ENCODE assay signal across 24 cellular contexts in the genomic region with DNA sequence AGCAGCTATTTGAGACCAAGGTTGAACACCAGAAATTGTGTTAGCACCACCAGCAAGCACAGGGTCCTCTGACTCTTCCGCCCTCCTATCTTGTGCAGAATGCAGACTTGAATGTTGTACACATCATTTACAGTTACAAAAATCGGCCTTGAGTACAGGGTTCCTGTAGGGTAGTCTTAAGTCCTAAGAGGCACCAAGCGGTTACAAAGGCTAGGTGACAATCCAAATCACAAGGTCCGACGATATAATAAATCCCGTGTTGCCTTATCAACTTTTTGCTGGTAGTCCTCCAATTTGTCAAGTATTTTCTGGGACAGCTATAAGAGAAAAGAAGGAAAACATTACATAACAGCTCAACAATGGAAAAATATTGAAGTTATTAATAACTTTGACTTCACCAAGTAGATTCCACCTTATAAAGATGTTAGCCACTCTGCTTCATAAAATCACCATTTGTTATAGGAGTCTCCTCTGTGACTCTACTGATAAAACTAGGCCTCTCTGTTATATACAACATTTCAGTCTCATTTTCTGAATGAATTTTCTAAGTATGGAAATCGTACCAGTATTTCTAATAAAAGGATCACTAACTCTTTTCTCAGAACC.
"Had no signal": no experiment of that assay in that cellular context is flagged by ENCODE, and none has a peak within 500 bp of the region (broad histone marks: within the 10 kb centered on the region; RNA-seq: fewer than 3 reads in every experiment).

No MANE protein-coding gene starts in this region.

- H3K27ac Mint-ChIP-seq: dendritic cell treated with granulocyte-macrophage colony-stimulating factor and Interleukin-4, amounts not matched to agents 40 ng/mL and 50 ng/mL, for 4 days; effector memory CD8-positive, alpha-beta T cell; natural killer cell treated with Interleukin-12 subunit alpha and Interleukin-12 subunit beta and Interleukin-15 and Interleukin-18, amount 100 ng/mL, for 72 hours; stimulated activated memory B cell treated with anti-CD40 and anti-IgM and Interleukin-4, amounts not matched to agents 10 μg/mL and 1 μg/mL and 100 μg/mL, for 72 hours; stimulated activated naive CD8-positive, alpha-beta T cell treated with anti-CD3 and anti-CD28 coated beads, Interleukin-15, amount 100 ng/mL, for 72 hours had no signal

- ATAC-seq: effector memory CD8-positive, alpha-beta T cell; gastroesophageal sphincter; lower lobe of right lung; natural killer cell treated with Interleukin-12 subunit alpha and Interleukin-12 subunit beta and Interleukin-15 and Interleukin-18, amount 100 ng/mL, for 72 hours; sciatic nerve; stimulated activated memory B cell treated with anti-CD40 and anti-IgM and Interleukin-4, amounts not matched to agents 10 μg/mL and 1 μg/mL and 100 μg/mL, for 72 hours; stimulated activated naive CD8-positive, alpha-beta T cell treated with anti-CD3 and anti-CD28 coated beads, Interleukin-15, amount 100 ng/mL, for 72 hours had no signal

- H3K27ac ChIP-seq: epithelial cell of prostate, esophagus muscularis mucosa, gastroesophageal sphincter, hepatocyte, lower lobe of right lung, parathyroid adenoma, prostate gland, spleen, testis, transverse colon had no signal

- H3K4me3 ChIP-seq: esophagus muscularis mucosa, gastroesophageal sphincter, hepatocyte, lower lobe of right lung, prostate gland, spleen, testis, transverse colon had no signal

- H3K9me3 Mint-ChIP-seq: dendritic cell treated with granulocyte-macrophage colony-stimulating factor and Interleukin-4, amounts not matched to agents 40 ng/mL and 50 ng/mL, for 4 days; effector memory CD8-positive, alpha-beta T cell; natural killer cell treated with Interleukin-12 subunit alpha and Interleukin-12 subunit beta and Interleukin-15 and Interleukin-18, amount 100 ng/mL, for 72 hours; stimulated activated memory B cell treated with anti-CD40 and anti-IgM and Interleukin-4, amounts not matched to agents 10 μg/mL and 1 μg/mL and 100 μg/mL, for 72 hours; stimulated activated naive CD8-positive, alpha-beta T cell treated with anti-CD3 and anti-CD28 coated beads, Interleukin-15, amount 100 ng/mL, for 72 hours had no signal

- H3K27me3 ChIP-seq: esophagus muscularis mucosa, gastroesophageal sphincter, hepatocyte, spleen, testis, transverse colon had no signal

- H3K4me1 ChIP-seq: gastroesophageal sphincter, lower lobe of right lung, parathyroid adenoma, prostate gland, spleen had no signal

- DNase-seq: cerebellar nuclear complex; effector memory CD8-positive, alpha-beta T cell; glutamatergic neuron; lower lobe of right lung; mesenchymal stem cell; midbrain; occipital lobe; spleen; stimulated activated CD4-positive, alpha-beta T cell treated with anti-CD3 and anti-CD28 coated beads, Interleukin-15, amount 100 ng/mL, for 24 hours; stimulated activated CD4-positive, alpha-beta T cell treated with anti-CD3 and anti-CD28 coated beads, Interleukin-1b, Interleukin-23, amount 100 ng/mL, for 48 hours; stimulated activated CD4-positive, alpha-beta T cell treated with anti-CD3 and anti-CD28 coated beads, Interleukin-4, amount 100 ng/mL, for 24 hours; stimulated activated naive CD8-positive, alpha-beta T cell treated with anti-CD3 and anti-CD28 coated beads, Interleukin-15, amount 100 ng/mL, for 72 hours; transverse colon had no signal

- H3K4me1 Mint-ChIP-seq: stimulated activated memory B cell treated with anti-CD40 and anti-IgM and Interleukin-4, amounts not matched to agents 10 μg/mL and 1 μg/mL and 100 μg/mL, for 72 hours; stimulated activated naive CD8-positive, alpha-beta T cell treated with anti-CD3 and anti-CD28 coated beads, Interleukin-15, amount 100 ng/mL, for 72 hours had no signal

- H3K27me3 Mint-ChIP-seq: dendritic cell treated with granulocyte-macrophage colony-stimulating factor and Interleukin-4, amounts not matched to agents 40 ng/mL and 50 ng/mL, for 4 days; effector memory CD8-positive, alpha-beta T cell; natural killer cell treated with Interleukin-12 subunit alpha and Interleukin-12 subunit beta and Interleukin-15 and Interleukin-18, amount 100 ng/mL, for 72 hours; stimulated activated memory B cell treated with anti-CD40 and anti-IgM and Interleukin-4, amounts not matched to agents 10 μg/mL and 1 μg/mL and 100 μg/mL, for 72 hours; stimulated activated naive CD8-positive, alpha-beta T cell treated with anti-CD3 and anti-CD28 coated beads, Interleukin-15, amount 100 ng/mL, for 72 hours had no signal

- H3K9me3 ChIP-seq: esophagus muscularis mucosa, gastroesophageal sphincter, lower lobe of right lung, prostate gland, spleen, testis, transverse colon had no signal

- H3K4me3 Mint-ChIP-seq: dendritic cell treated with granulocyte-macrophage colony-stimulating factor and Interleukin-4, amounts not matched to agents 40 ng/mL and 50 ng/mL, for 4 days; effector memory CD8-positive, alpha-beta T cell; natural killer cell treated with Interleukin-12 subunit alpha and Interleukin-12 subunit beta and Interleukin-15 and Interleukin-18, amount 100 ng/mL, for 72 hours; stimulated activated memory B cell treated with anti-CD40 and anti-IgM and Interleukin-4, amounts not matched to agents 10 μg/mL and 1 μg/mL and 100 μg/mL, for 72 hours; stimulated activated naive CD8-positive, alpha-beta T cell treated with anti-CD3 and anti-CD28 coated beads, Interleukin-15, amount 100 ng/mL, for 72 hours had no signal
